ENCODE assay signal across 18 cellular contexts in genomic region chr5:36881807-36882206, GRCh38. TPM values are rescaled to one million over a fixed set of nuclear protein-coding genes. Genes with fewer than 3 reads are reported as not detected.
DNase-seq lines count a peak whose midpoint lies in the region; ATAC-seq and TF ChIP-seq lines count a peak whose summit lies in the region.
"Had no signal": no experiment of that assay in that cellular context is flagged by ENCODE, and none has a peak within 500 bp of the region (broad histone marks: within the 10 kb centered on the region; RNA-seq: fewer than 3 reads in every experiment).

No MANE protein-coding gene starts in this region.

- H3K4me3 Mint-ChIP-seq in activated T-cell treated with anti-CD3 and anti-CD28 coated beads, Interleukin-2, amount 50 U/mL, for 4 hours = peak overlapping the region; percentile 49
- H3K4me3 Mint-ChIP-seq in activated naive CD8-positive, alpha-beta T cell treated with anti-CD3 and anti-CD28 coated beads, Interleukin-2, amount 10 ng/mL, durations not matched to agents 7 days and 5 days = peak overlapping the region; percentile 20
- H3K4me3 Mint-ChIP-seq in stimulated activated effector memory CD8-positive, alpha-beta T cell treated with anti-CD3 and anti-CD28 coated beads, Interleukin-12 subunit alpha, Interleukin-12 subunit beta, amount 100 ng/mL, for 72 hours = peak overlapping the region; percentile 47

- no peak overlapping the region for H3K27ac ChIP-seq in tibial nerve
- H3K27ac ChIP-seq: upper lobe of left lung had no signal

- TF ChIP-seq POLR2A in tibial nerve (IDR thresholded peaks at IDR 0.05) = no peak

- ATAC-seq in activated T-cell treated with anti-CD3 and anti-CD28 coated beads, Interleukin-2, amount 50 U/mL, for 4 hours = peak in 1 of 2 donors; percentile 10
- ATAC-seq in HG02973 (IDR thresholded peaks at IDR 0.05; ENCODE audit: unreplicated experiment) = peak; percentile 20
- no peak for ATAC-seq in activated naive CD8-positive, alpha-beta T cell treated with anti-CD3 and anti-CD28 coated beads, Interleukin-2, amount 10 ng/mL, durations not matched to agents 7 days and 5 days (ENCODE audit: low read depth)
- ATAC-seq in stimulated activated effector memory CD8-positive, alpha-beta T cell treated with anti-CD3 and anti-CD28 coated beads, Interleukin-12 subunit alpha, Interleukin-12 subunit beta, amount 100 ng/mL, for 72 hours = peak; percentile 62

- no peaks in the 10 kb centered on the region for H3K9me3 ChIP-seq in tibial nerve
- H3K9me3 ChIP-seq: spleen, upper lobe of left lung had no signal

- no peak for TF ChIP-seq EP300 in tibial nerve (IDR thresholded peaks at IDR 0.05)

- H3K27ac Mint-ChIP-seq in activated naive CD8-positive, alpha-beta T cell treated with anti-CD3 and anti-CD28 coated beads, Interleukin-2, amount 10 ng/mL, durations not matched to agents 7 days and 5 days = no peak overlapping the region
- peak overlapping the region; percentile 83 for H3K27ac Mint-ChIP-seq in stimulated activated effector memory CD8-positive, alpha-beta T cell treated with anti-CD3 and anti-CD28 coated beads, Interleukin-12 subunit alpha, Interleukin-12 subunit beta, amount 100 ng/mL, for 72 hours

- TF ChIP-seq CTCF in tibial nerve (IDR thresholded peaks at IDR 0.05) = no peak

- no peak for DNase-seq in activated T-cell treated with anti-CD3 and anti-CD28 coated beads, Interleukin-2, amount 50 U/mL, for 4 hours
- no peak for DNase-seq in activated T-cell treated with anti-CD3 and anti-CD28 coated beads, Interleukin-2, amount 50 U/mL, for 48 hours
- no peak for DNase-seq in activated naive CD8-positive, alpha-beta T cell treated with anti-CD3 and anti-CD28 coated beads, Interleukin-2, amount 10 ng/mL, durations not matched to agents 7 days and 5 days
- no peak for DNase-seq in stimulated activated effector memory CD8-positive, alpha-beta T cell treated with anti-CD3 and anti-CD28 coated beads, Interleukin-12 subunit alpha, Interleukin-12 subunit beta, amount 100 ng/mL, for 72 hours (ENCODE audit: low spot score in 2 of 2)
- DNase-seq in ACHN = no peak
- DNase-seq in SIG-M5 (lab: John Stamatoyannopoulos, UW) = no peak
- no peak for DNase-seq in tibial nerve (ENCODE audit: low spot score in 2 of 2)
- DNase-seq: activated effector memory CD4-positive, alpha-beta T cell treated with anti-CD3 and anti-CD28 coated beads, Interleukin-2, amount 50 U/mL, for 16 hours; COR-L47; KG1; kidney; mesenchymal stem cell; NCI-H1105 treated with DMSO at 0.1 percent for 48 hours; NCI-H748 treated with DMSO at 0.1 percent for 48 hours; spleen; upper lobe of left lung had no signal

- WGBS in tibial nerve, 2 donors = 93 to 100% methylated on average over 1 of the region's 1 CpG

- no peak overlapping the region for H3K4me3 ChIP-seq in tibial nerve
- H3K4me3 ChIP-seq: spleen, upper lobe of left lung had no signal

- peaks cover 0 to 82% (median 36%) of the 10 kb centered on the region in 4 donors for H3K4me1 ChIP-seq in tibial nerve

- H3K9me3 Mint-ChIP-seq in activated T-cell treated with anti-CD3 and anti-CD28 coated beads, Interleukin-2, amount 50 U/mL, for 4 hours = no peaks in the 10 kb centered on the region
- no peaks in the 10 kb centered on the region for H3K9me3 Mint-ChIP-seq in activated naive CD8-positive, alpha-beta T cell treated with anti-CD3 and anti-CD28 coated beads, Interleukin-2, amount 10 ng/mL, durations not matched to agents 7 days and 5 days
- no peaks in the 10 kb centered on the region for H3K9me3 Mint-ChIP-seq in stimulated activated effector memory CD8-positive, alpha-beta T cell treated with anti-CD3 and anti-CD28 coated beads, Interleukin-12 subunit alpha, Interleukin-12 subunit beta, amount 100 ng/mL, for 72 hours
- H3K9me3 Mint-ChIP-seq: neural crest cell had no signal

- H3K36me3 ChIP-seq in tibial nerve = peaks cover 0 to 10% (median 0%) of the 10 kb centered on the region in 3 donors

- POLR2A ChIA-PET in activated naive CD8-positive, alpha-beta T cell treated with anti-CD3 and anti-CD28 coated beads, Interleukin-2, amount 10 ng/mL, durations not matched to agents 7 days and 5 days (lab: Charles Lee) = no interaction called here

- peaks cover 16% of the 10 kb centered on the region for H3K36me3 Mint-ChIP-seq in activated T-cell treated with anti-CD3 and anti-CD28 coated beads, Interleukin-2, amount 50 U/mL, for 4 hours (ENCODE audit: insufficient read depth)
- H3K36me3 Mint-ChIP-seq in activated naive CD8-positive, alpha-beta T cell treated with anti-CD3 and anti-CD28 coated beads, Interleukin-2, amount 10 ng/mL, durations not matched to agents 7 days and 5 days = peaks cover 9% of the 10 kb centered on the region
- H3K36me3 Mint-ChIP-seq in stimulated activated effector memory CD8-positive, alpha-beta T cell treated with anti-CD3 and anti-CD28 coated beads, Interleukin-12 subunit alpha, Interleukin-12 subunit beta, amount 100 ng/mL, for 72 hours = peaks cover 11% of the 10 kb centered on the region

- no peaks in the 10 kb centered on the region for H3K27me3 Mint-ChIP-seq in activated T-cell treated with anti-CD3 and anti-CD28 coated beads, Interleukin-2, amount 50 U/mL, for 4 hours (ENCODE audit: low read depth)
- no peaks in the 10 kb centered on the region for H3K27me3 Mint-ChIP-seq in activated naive CD8-positive, alpha-beta T cell treated with anti-CD3 and anti-CD28 coated beads, Interleukin-2, amount 10 ng/mL, durations not matched to agents 7 days and 5 days

- peaks cover 56% of the 10 kb centered on the region for H3K4me1 Mint-ChIP-seq in activated T-cell treated with anti-CD3 and anti-CD28 coated beads, Interleukin-2, amount 50 U/mL, for 4 hours (ENCODE audit: low read depth)
- peaks cover 39% of the 10 kb centered on the region for H3K4me1 Mint-ChIP-seq in activated naive CD8-positive, alpha-beta T cell treated with anti-CD3 and anti-CD28 coated beads, Interleukin-2, amount 10 ng/mL, durations not matched to agents 7 days and 5 days
- peaks cover 49% of the 10 kb centered on the region for H3K4me1 Mint-ChIP-seq in stimulated activated effector memory CD8-positive, alpha-beta T cell treated with anti-CD3 and anti-CD28 coated beads, Interleukin-12 subunit alpha, Interleukin-12 subunit beta, amount 100 ng/mL, for 72 hours

- in situ Hi-C loops in ACHN (cut with HindIII; ENCODE audit: low pct_ligation_motif_present, low pct_unique_long_range_greater_than_20kb, low sequenced_read_pairs) = no loop called here

- no peaks in the 10 kb centered on the region for H3K27me3 ChIP-seq in tibial nerve
- H3K27me3 ChIP-seq: spleen, upper lobe of left lung had no signal

RNA-seq across cellular contexts. Expression of gene NIPBL, which starts 5.2 kb away (rescaled TPM):
- total RNA-seq in activated T-cell treated with anti-CD3 and anti-CD28 coated beads, Interleukin-2, amount 50 U/mL, for 4 hours = 10 to 100 TPM; 42.0 to 56.0 (median 43.4) TPM
- 10 to 100 TPM; 70.3 to 77.7 TPM for total RNA-seq in activated naive CD8-positive, alpha-beta T cell treated with anti-CD3 and anti-CD28 coated beads, Interleukin-2, amount 10 ng/mL, durations not matched to agents 7 days and 5 days
- total RNA-seq in tibial nerve = 10 to 100 TPM; 53.4 to 64.5 (median 59.4) TPM
